Comparison of ENCODE assay signal across 20 cellular contexts in the genomic region with DNA sequence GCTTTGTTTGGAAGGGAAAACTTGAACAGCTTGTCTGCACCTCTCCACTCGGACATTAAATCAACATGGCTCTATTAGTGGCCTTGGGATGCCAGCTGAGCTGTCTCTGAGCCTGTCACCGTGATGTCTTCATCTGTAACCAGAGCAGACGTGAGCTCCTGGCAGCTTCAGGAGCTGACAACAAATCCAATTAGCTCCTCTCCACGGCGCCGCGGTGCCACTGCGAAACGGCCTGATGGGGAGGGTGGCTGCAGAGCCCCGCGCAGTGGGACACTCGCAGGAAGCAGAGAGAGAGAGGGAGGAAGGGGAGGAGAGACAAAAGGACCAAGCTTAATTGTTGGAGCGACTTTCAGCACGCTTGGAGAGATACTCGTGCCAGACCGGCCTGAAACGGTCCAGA.
DNase-seq lines count a peak whose midpoint lies in the region; ATAC-seq and TF ChIP-seq lines count a peak whose summit lies in the region.
"Had no signal": no experiment of that assay in that cellular context is flagged by ENCODE, and none has a peak within 500 bp of the region (broad histone marks: within the 10 kb centered on the region; RNA-seq: fewer than 3 reads in every experiment).

No MANE protein-coding gene starts in this region.

- no peak overlapping the region for H3K4me3 ChIP-seq in PC-9
- H3K4me3 ChIP-seq in neuronal stem cell (ENCODE audit: low read length in 2 of 2) = no peak overlapping the region
- H3K4me3 ChIP-seq in tibial artery = no peak overlapping the region
- H3K4me3 ChIP-seq: esophagus muscularis mucosa, lower lobe of right lung, stomach, uterus had no signal

- H3K9me3 ChIP-seq in PC-9 (ENCODE audit: insufficient read depth, low read depth) (no peaks in the 10 kb centered on the region), neuronal stem cell (replicated peaks in 1 of 2; ENCODE audit: control insufficient read depth in 2 of 2, insufficient read depth in 1 of 2, low read depth in 1 of 2, low read length in 2 of 2) (no peaks in the 10 kb centered on the region), tibial artery (no peaks in the 10 kb centered on the region)
- H3K9me3 ChIP-seq: esophagus muscularis mucosa, lower lobe of right lung, stomach, uterus had no signal

- no CpG with 5 or more reads among the region's 17 CpGs for WGBS in neuronal stem cell (ENCODE audit: extremely low coverage in 2 of 2, insufficient read length in 2 of 2, insufficient replicate concordance in 1 of 2), 2 donors

- ATAC-seq in GM21360 (IDR thresholded peaks at IDR 0.05; ENCODE audit: unreplicated experiment) (no peak), GM19463 (IDR thresholded peaks at IDR 0.05; ENCODE audit: unreplicated experiment) (no peak)
- ATAC-seq: activated naive CD4-positive, alpha-beta T cell treated with anti-CD3 and anti-CD28 coated beads, Interleukin-2, amount 50 U/mL, for 72 hours; lower lobe of right lung; Panc1 had no signal

- CTCF ChIA-PET in PC-9 (lab: Charles Lee) = no interaction called here

- H3K14ac ChIP-seq in neuronal stem cell (ENCODE audit: low read length) = no peak overlapping the region

- H3K4me2 ChIP-seq in PC-9 (0 out of 2 replicates have a peak overlapping the region, but pooled peaks have one; percentile 23), neuronal stem cell (ENCODE audit: insufficient read depth, low read length, poor library complexity, severe bottlenecking) (no peak overlapping the region)

- no peak overlapping the region for H4K8ac ChIP-seq in neuronal stem cell (ENCODE audit: low read depth, low read length)

- H2BK5ac ChIP-seq in neuronal stem cell (ENCODE audit: low read length) = no peak overlapping the region

- H3K27ac ChIP-seq in PC-9 (no peak overlapping the region), neuronal stem cell (replicated peaks; ENCODE audit: low read length) (no peak overlapping the region), tibial artery (no peak overlapping the region)
- H3K27ac ChIP-seq: brain microvascular endothelial cell, esophagus muscularis mucosa, lower lobe of right lung, stomach, uterus had no signal

- no peak overlapping the region for H3K4ac ChIP-seq in neuronal stem cell (ENCODE audit: low read length)

- peaks cover 72% of the 10 kb centered on the region for H3K27me3 ChIP-seq in PC-9 (ENCODE audit: insufficient read depth, low read depth)
- H3K27me3 ChIP-seq in neuronal stem cell (ENCODE audit: control insufficient read depth in 3 of 3, insufficient read depth in 3 of 3, low read depth in 1 of 3, low read length in 3 of 3) = peaks cover 0 to 55% (median 0%) of the 10 kb centered on the region in 3 experiments
- H3K27me3 ChIP-seq in tibial artery = peaks cover 0 to 21% of the 10 kb centered on the region in 2 donors
- H3K27me3 ChIP-seq: brain microvascular endothelial cell, uterus had no signal

- no peak overlapping the region for H2BK120ac ChIP-seq in neuronal stem cell (ENCODE audit: low read depth, low read length)

- no peak overlapping the region for H2BK12ac ChIP-seq in neuronal stem cell (ENCODE audit: low read length)

- peak; percentile 7 for DNase-seq in NCI-H2029 treated with DMSO at 0.1 percent for 48 hours (lab: John Stamatoyannopoulos, UW)
- DNase-seq in NCI-H2029 (lab: John Stamatoyannopoulos, UW) = no peak
- DNase-seq in NCI-H2107 (lab: John Stamatoyannopoulos, UW) = peak; percentile 51
- DNase-seq in PC-9 = no peak
- DNase-seq in neuronal stem cell (ENCODE audit: low spot score) = no peak
- DNase-seq in tibial artery = no peak
- DNase-seq: activated CD4-positive, alpha-beta T cell treated with anti-CD3 and anti-CD28 coated beads, Interleukin-2, amount 50 U/mL, for 4 hours; activated T-cell treated with anti-CD3 and anti-CD28 coated beads, Interleukin-2, amount 50 U/mL, for 1 hour; brain microvascular endothelial cell; CD4-positive, CD25-positive, alpha-beta regulatory T cell; glutamatergic neuron; Kasumi-1; lower lobe of right lung; stomach; uterus had no signal

- no peaks in the 10 kb centered on the region for H3K9me2 ChIP-seq in PC-9 (ENCODE audit: insufficient read depth)

- no peaks in the 10 kb centered on the region for H3K36me3 ChIP-seq in PC-9 (ENCODE audit: low read depth)
- no peaks in the 10 kb centered on the region for H3K36me3 ChIP-seq in neuronal stem cell (replicated peaks in 1 of 2; ENCODE audit: control insufficient read depth in 2 of 2, insufficient read depth in 2 of 2, low read length in 2 of 2)
- H3K36me3 ChIP-seq in tibial artery = no peaks in the 10 kb centered on the region
- H3K36me3 ChIP-seq: brain microvascular endothelial cell, esophagus muscularis mucosa, lower lobe of right lung, stomach, uterus had no signal

- no TSS peak for BruUV-seq in PC-9 (replicated peaks; lab: Mats Ljungman, UMichigan)

- no peak overlapping the region for H4K91ac ChIP-seq in neuronal stem cell (ENCODE audit: low read depth, low read length, poor library complexity)

- H3K9ac ChIP-seq in neuronal stem cell (ENCODE audit: low read depth, low read length, poor library complexity) = no peak overlapping the region

- H2BK15ac ChIP-seq in neuronal stem cell (ENCODE audit: low read length) = no peak overlapping the region

- no peaks in the 10 kb centered on the region for H3K4me1 ChIP-seq in PC-9 (replicated peaks; ENCODE audit: insufficient read depth)
- peaks cover 3 to 4% of the 10 kb centered on the region in 2 donors for H3K4me1 ChIP-seq in neuronal stem cell (ENCODE audit: control insufficient read depth in 2 of 2, insufficient read depth in 1 of 2, low read depth in 1 of 2, low read length in 2 of 2)
- H3K4me1 ChIP-seq in tibial artery = no peaks in the 10 kb centered on the region
- H3K4me1 ChIP-seq: esophagus muscularis mucosa, lower lobe of right lung, stomach, uterus had no signal

- TF ChIP-seq CTCF in PC-9 (conservative IDR thresholded peaks at IDR 0.05) (no peak), tibial artery (IDR thresholded peaks at IDR 0.05) (no peak)

- intact Hi-C loops in PC-9 (cut with micrococcal nuclease; ENCODE audit: unreplicated experiment) (no loop called here), tibial artery (cut with DNase I; ENCODE audit: low total_unique reads) (no loop called here)

- no peaks in the 10 kb centered on the region for H3F3A ChIP-seq in PC-9 (ENCODE audit: insufficient read depth, low read depth)

- H3K79me2 ChIP-seq in PC-9 (ENCODE audit: low read depth) = no peaks in the 10 kb centered on the region

- no peak overlapping the region for H2AK5ac ChIP-seq in neuronal stem cell (ENCODE audit: low read depth, low read length)

- H4K20me1 ChIP-seq in PC-9 (ENCODE audit: insufficient read depth) = no peaks in the 10 kb centered on the region

- H2AFZ ChIP-seq in PC-9 = no peak overlapping the region
- peak overlapping the region; percentile 84 for H2AFZ ChIP-seq in neuronal stem cell (ENCODE audit: low read length)

- no peak overlapping the region for H3K23ac ChIP-seq in neuronal stem cell (ENCODE audit: low read depth, low read length, poor library complexity)

- POLR2A ChIA-PET in PC-9 (lab: Charles Lee; ENCODE audit: unreplicated experiment) = no interaction called here

- H3K18ac ChIP-seq in neuronal stem cell (ENCODE audit: low read length) = peak overlapping the region; percentile 61

- H3K79me1 ChIP-seq in neuronal stem cell (ENCODE audit: low read depth, low read length) = no peaks in the 10 kb centered on the region

Comparison
In these comparisons a context has a peak if more than half of its experiments do, and no peak if none do; other contexts are left out.
1. DNase-seq: peak in NCI-H2029 treated with DMSO at 0.1 percent for 48 hours (single experiment) and NCI-H2107 (single experiment); none in NCI-H2029 (single experiment), PC-9 (0 of 2), neuronal stem cell (single experiment) and tibial artery (0 of 2).